27 cellular contexts compared by ENCODE assay signal in genomic region chr17:6040473-6040872, GRCh38. TPM values are rescaled to one million over a fixed set of nuclear protein-coding genes. Genes with fewer than 3 reads are reported as not detected.
"Had no signal": no experiment of that assay in that cellular context is flagged by ENCODE, and none has a peak within 500 bp of the region (broad histone marks: within the 10 kb centered on the region; RNA-seq: fewer than 3 reads in every experiment).

No MANE protein-coding gene starts in this region.

- H3K27ac ChIP-seq: adrenal gland, ascending aorta, brain microvascular endothelial cell, epithelial cell of prostate, left lung, pancreas, thoracic aorta, vagina had no signal

- H3K4me1 Mint-ChIP-seq: activated B cell treated with CpG ODN at 0.5 μM for 24 hours; activated CD4-positive, alpha-beta T cell treated with anti-CD3 and anti-CD28 coated beads for 36 hours; central memory CD8-positive, alpha-beta T cell; stimulated activated naive B cell treated with anti-CD40 and anti-IgM and Interleukin-4, amounts not matched to agents 10 μg/mL and 1 μg/mL and 100 μg/mL, for 72 hours; T-helper 17 cell had no signal

- H3K27ac Mint-ChIP-seq: activated B cell treated with CpG ODN at 0.5 μM for 24 hours; activated CD4-positive, alpha-beta T cell treated with anti-CD3 and anti-CD28 coated beads for 36 hours; activated naive CD8-positive, alpha-beta T cell; activated T-helper 2 cell treated with anti-CD3 and anti-CD28 coated beads, Interferon-gamma antibody, Interleukin-2, Interleukin-4, amounts not matched to agents 10 μg/mL and 5 μg/mL and 100 μg/mL, durations not matched to agents 14 hours and 24 hours and 36 hours; natural killer cell treated with Interleukin-12 subunit alpha and Interleukin-12 subunit beta and Interleukin-15 and Interleukin-18, amount 100 ng/mL, for 72 hours; stimulated activated naive B cell treated with anti-CD40 and anti-IgM and Interleukin-4, amounts not matched to agents 10 μg/mL and 1 μg/mL and 100 μg/mL, for 72 hours; T-helper 17 cell; type B pancreatic cell had no signal

- H3K9me3 Mint-ChIP-seq: activated B cell treated with CpG ODN at 0.5 μM for 24 hours; activated T-cell treated with anti-CD3 and anti-CD28 coated beads, Interleukin-2, amount 50 U/mL, for 4 hours; activated T-helper 2 cell treated with anti-CD3 and anti-CD28 coated beads, Interferon-gamma antibody, Interleukin-2, Interleukin-4, amounts not matched to agents 10 μg/mL and 5 μg/mL and 100 μg/mL, durations not matched to agents 14 hours and 24 hours and 36 hours; central memory CD8-positive, alpha-beta T cell; natural killer cell treated with Interleukin-12 subunit alpha and Interleukin-12 subunit beta and Interleukin-15 and Interleukin-18, amount 100 ng/mL, for 72 hours; stimulated activated naive B cell treated with anti-CD40 and anti-IgM and Interleukin-4, amounts not matched to agents 10 μg/mL and 1 μg/mL and 100 μg/mL, for 72 hours had no signal

- DNase-seq: activated B cell treated with CpG ODN at 0.5 μM for 24 hours; activated CD4-positive, alpha-beta T cell treated with anti-CD3 and anti-CD28 coated beads for 36 hours; activated CD4-positive, alpha-beta T cell treated with anti-CD3 and anti-CD28 coated beads, Interleukin-2, amount 50 U/mL, for 4 hours; activated CD8-positive, alpha-beta memory T cell treated with anti-CD3 and anti-CD28 coated beads, Interleukin-2, amount 50 U/mL, for 48 hours; activated naive CD4-positive, alpha-beta T cell; activated T-cell treated with anti-CD3 and anti-CD28 coated beads, Interleukin-2, amount 50 U/mL, for 4 hours; adrenal gland; brain microvascular endothelial cell; cortex of kidney; kidney; left lung; pancreas; stimulated activated CD4-positive, alpha-beta T cell treated with anti-CD3 and anti-CD28 coated beads, Interleukin-2, amount 100 ng/mL, for 48 hours; stimulated activated CD8-positive, alpha-beta memory T cell treated with anti-CD3 and anti-CD28 coated beads, Interleukin-4, amount 100 ng/mL, for 48 hours; stimulated activated naive B cell treated with anti-CD40 and anti-IgM and Interleukin-4, amounts not matched to agents 10 μg/mL and 1 μg/mL and 100 μg/mL, for 72 hours; T-helper 17 cell had no signal

- ATAC-seq: activated CD4-positive, alpha-beta T cell treated with anti-CD3 and anti-CD28 coated beads for 36 hours; activated T-cell treated with anti-CD3 and anti-CD28 coated beads, Interleukin-2, amount 50 U/mL, for 4 hours; left lung; natural killer cell treated with Interleukin-12 subunit alpha and Interleukin-12 subunit beta and Interleukin-15 and Interleukin-18, amount 100 ng/mL, for 72 hours; sciatic nerve; stimulated activated naive B cell treated with anti-CD40 and anti-IgM and Interleukin-4, amounts not matched to agents 10 μg/mL and 1 μg/mL and 100 μg/mL, for 72 hours; T-helper 17 cell had no signal

- H3K27me3 ChIP-seq: ascending aorta, brain microvascular endothelial cell, pancreas, vagina had no signal

- H3K4me1 ChIP-seq: adrenal gland, ascending aorta, left lung, pancreas, vagina had no signal

- H3K36me3 Mint-ChIP-seq: activated naive CD8-positive, alpha-beta T cell; natural killer cell treated with Interleukin-12 subunit alpha and Interleukin-12 subunit beta and Interleukin-15 and Interleukin-18, amount 100 ng/mL, for 72 hours; stimulated activated naive B cell treated with anti-CD40 and anti-IgM and Interleukin-4, amounts not matched to agents 10 μg/mL and 1 μg/mL and 100 μg/mL, for 72 hours; type B pancreatic cell had no signal

- H3K9me3 ChIP-seq: adrenal gland, ascending aorta, left lung, pancreas, thoracic aorta, vagina had no signal

- H3K4me3 ChIP-seq: adrenal gland, ascending aorta, left lung, pancreas, smooth muscle cell, thoracic aorta, vagina had no signal

- FAIRE-seq: kidney, pancreas had no signal

- H3K4me3 Mint-ChIP-seq: activated B cell treated with CpG ODN at 0.5 μM for 24 hours; activated CD4-positive, alpha-beta T cell treated with anti-CD3 and anti-CD28 coated beads for 36 hours; activated naive CD8-positive, alpha-beta T cell; activated T-cell treated with anti-CD3 and anti-CD28 coated beads, Interleukin-2, amount 50 U/mL, for 4 hours; central memory CD8-positive, alpha-beta T cell; natural killer cell treated with Interleukin-12 subunit alpha and Interleukin-12 subunit beta and Interleukin-15 and Interleukin-18, amount 100 ng/mL, for 72 hours; stimulated activated naive B cell treated with anti-CD40 and anti-IgM and Interleukin-4, amounts not matched to agents 10 μg/mL and 1 μg/mL and 100 μg/mL, for 72 hours; T-helper 17 cell; type B pancreatic cell had no signal

- H3K36me3 ChIP-seq: adrenal gland, ascending aorta, brain microvascular endothelial cell, left lung, pancreas, thoracic aorta, vagina had no signal

RNA-seq across cellular contexts. Expression of gene WSCD1, which starts 29.7 kb away (rescaled TPM):
- total RNA-seq: activated B cell treated with CpG ODN at 0.5 μM for 24 hours had no signal
